Comparison of ENCODE assay signal across 10 cellular contexts in the genomic region with DNA sequence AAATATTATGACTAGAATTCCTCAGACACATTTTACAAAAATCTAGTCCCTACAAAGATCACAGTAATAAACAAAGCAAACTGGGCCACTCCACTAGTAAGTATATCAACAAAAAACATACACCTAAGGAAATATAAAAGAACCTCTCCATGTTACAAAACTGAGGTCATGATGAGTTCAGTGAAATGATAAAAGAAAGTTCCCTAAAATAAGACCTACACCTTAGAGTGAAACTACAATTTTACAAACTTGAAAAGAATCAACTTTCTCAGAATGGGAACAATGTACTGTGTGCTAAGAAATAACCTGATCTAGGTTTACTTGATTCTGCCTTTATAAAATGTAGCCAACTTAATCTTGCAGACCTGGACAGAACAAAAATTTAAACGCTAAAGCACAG. TPM values are rescaled to one million over a fixed set of nuclear protein-coding genes. Genes with fewer than 3 reads are reported as not detected.
DNase-seq lines count a peak whose midpoint lies in the region; ATAC-seq and TF ChIP-seq lines count a peak whose summit lies in the region.
"Had no signal": no experiment of that assay in that cellular context is flagged by ENCODE, and none has a peak within 500 bp of the region (broad histone marks: within the 10 kb centered on the region; RNA-seq: fewer than 3 reads in every experiment).

No MANE protein-coding gene starts in this region.

- no peak for TF ChIP-seq POLR2A in spleen (IDR thresholded peaks at IDR 0.05)

- peak overlapping the region in 3 of 8 donors; percentile 83 to 97 (median 96) for H3K4me3 ChIP-seq in spleen

- H3K27me3 Mint-ChIP-seq in activated CD4-positive, alpha-beta T cell treated with anti-CD3 and anti-CD28 coated beads for 36 hours: no peaks in the 10 kb centered on the region
- H3K27me3 Mint-ChIP-seq in activated CD8-positive, alpha-beta T cell treated with anti-CD3 and anti-CD28 coated beads for 36 hours: no peaks in the 10 kb centered on the region
- peaks cover 0 to 3% (median 2%) of the 10 kb centered on the region in 3 donors for H3K27me3 Mint-ChIP-seq in immature natural killer cell (ENCODE audit: low read depth in 3 of 3)

- 25 to 59% (median 51%) methylated on average over 1 of the region's 1 CpG for WGBS in spleen, 5 donors

- peaks cover 31% of the 10 kb centered on the region for H3K4me1 Mint-ChIP-seq in activated CD4-positive, alpha-beta T cell treated with anti-CD3 and anti-CD28 coated beads for 36 hours
- peaks cover 42% of the 10 kb centered on the region for H3K4me1 Mint-ChIP-seq in activated CD8-positive, alpha-beta T cell treated with anti-CD3 and anti-CD28 coated beads for 36 hours (ENCODE audit: low read depth)
- H3K4me1 Mint-ChIP-seq in immature natural killer cell: peaks cover 27 to 41% of the 10 kb centered on the region in 2 donors

- H3K4me3 Mint-ChIP-seq in activated CD4-positive, alpha-beta T cell treated with anti-CD3 and anti-CD28 coated beads for 36 hours: peak overlapping the region; percentile 90
- H3K4me3 Mint-ChIP-seq in activated CD8-positive, alpha-beta T cell treated with anti-CD3 and anti-CD28 coated beads for 36 hours: peak overlapping the region; percentile 90
- peak overlapping the region; percentile 87 to 94 (median 89) for H3K4me3 Mint-ChIP-seq in immature natural killer cell

- H3K4me1 ChIP-seq in spleen: peaks cover 14 to 66% (median 28%) of the 10 kb centered on the region in 6 donors

- H3K27ac ChIP-seq in spleen: peak overlapping the region in 7 of 8 donors; percentile 95 to 99 (median 98)
- H3K27ac ChIP-seq: tibial artery had no signal

- H3K27me3 ChIP-seq in spleen (replicated peaks in 1 of 7): no peaks in the 10 kb centered on the region
- H3K27me3 ChIP-seq: tibial artery had no signal

- CTCF ChIA-PET in activated CD4-positive, alpha-beta T cell treated with anti-CD3 and anti-CD28 coated beads for 36 hours (lab: Charles Lee): no interaction called here
- CTCF ChIA-PET in activated CD8-positive, alpha-beta T cell treated with anti-CD3 and anti-CD28 coated beads for 36 hours (lab: Charles Lee): no interaction called here

- POLR2A ChIA-PET in activated CD4-positive, alpha-beta T cell treated with anti-CD3 and anti-CD28 coated beads for 36 hours (lab: Charles Lee): no interaction called here
- POLR2A ChIA-PET in activated CD8-positive, alpha-beta T cell treated with anti-CD3 and anti-CD28 coated beads for 36 hours (lab: Charles Lee): no interaction called here

- H3K9me3 Mint-ChIP-seq in activated CD4-positive, alpha-beta T cell treated with anti-CD3 and anti-CD28 coated beads for 36 hours (ENCODE audit: low read depth): peaks cover 4% of the 10 kb centered on the region
- H3K9me3 Mint-ChIP-seq in activated CD8-positive, alpha-beta T cell treated with anti-CD3 and anti-CD28 coated beads for 36 hours: peaks cover 3% of the 10 kb centered on the region
- H3K9me3 Mint-ChIP-seq in immature natural killer cell: no peaks in the 10 kb centered on the region

- peaks cover 12% of the 10 kb centered on the region for H3K36me3 Mint-ChIP-seq in activated CD4-positive, alpha-beta T cell treated with anti-CD3 and anti-CD28 coated beads for 36 hours (ENCODE audit: low read depth)
- peaks cover 17% of the 10 kb centered on the region for H3K36me3 Mint-ChIP-seq in activated CD8-positive, alpha-beta T cell treated with anti-CD3 and anti-CD28 coated beads for 36 hours (ENCODE audit: low read depth)
- peaks cover 0 to 3% (median 0%) of the 10 kb centered on the region in 3 donors for H3K36me3 Mint-ChIP-seq in immature natural killer cell

- H3K27ac Mint-ChIP-seq in activated CD4-positive, alpha-beta T cell treated with anti-CD3 and anti-CD28 coated beads for 36 hours: peak overlapping the region; percentile 81
- H3K27ac Mint-ChIP-seq in activated CD8-positive, alpha-beta T cell treated with anti-CD3 and anti-CD28 coated beads for 36 hours: peak overlapping the region; percentile 90
- H3K27ac Mint-ChIP-seq in immature natural killer cell: peak overlapping the region; percentile 74 to 94 (median 90)

- intact Hi-C loops in activated CD4-positive, alpha-beta T cell treated with anti-CD3 and anti-CD28 coated beads for 36 hours (cut with DNase I, micrococcal nuclease): loop anchor here (2.0 to 10.0 kb wide), 4 partner anchors 54 to 1916 kb away; a partner anchor contains a TSS
- intact Hi-C loops in activated CD8-positive, alpha-beta T cell treated with anti-CD3 and anti-CD28 coated beads for 36 hours (cut with micrococcal nuclease): no loop called here
- intact Hi-C loops in spleen (cut with DNase I; ENCODE audit: low total_unique reads): no loop called here

- DNase-seq in activated CD4-positive, alpha-beta T cell treated with anti-CD3 and anti-CD28 coated beads for 36 hours: no peak
- DNase-seq in activated CD4-positive, alpha-beta T cell treated with anti-CD3 and anti-CD28 coated beads for 4 hours: no peak
- DNase-seq in activated CD8-positive, alpha-beta T cell treated with anti-CD3 and anti-CD28 coated beads for 36 hours: no peak
- no peak for DNase-seq in immature natural killer cell
- no peak for DNase-seq in spleen
- no peak for DNase-seq in DMS53 (lab: John Stamatoyannopoulos, UW)
- DNase-seq: ACHN, tibial artery had no signal

- no peak for TF ChIP-seq CTCF in activated CD8-positive, alpha-beta T cell treated with anti-CD3 and anti-CD28 coated beads for 36 hours (IDR thresholded peaks at IDR 0.05)
- no peak for TF ChIP-seq CTCF in spleen (IDR thresholded peaks at IDR 0.05 in 8 of 11, conservative IDR thresholded peaks at IDR 0.05 in 3 of 11)

- peaks cover 0 to 4% (median 0%) of the 10 kb centered on the region in 6 donors for H3K36me3 ChIP-seq in spleen
- H3K36me3 ChIP-seq: tibial artery had no signal

- H3K9me3 ChIP-seq in spleen: no peaks in the 10 kb centered on the region
- H3K9me3 ChIP-seq: tibial artery had no signal

- no peak for ATAC-seq in activated CD4-positive, alpha-beta T cell treated with anti-CD3 and anti-CD28 coated beads for 36 hours
- ATAC-seq in activated CD8-positive, alpha-beta T cell treated with anti-CD3 and anti-CD28 coated beads for 36 hours: no peak
- ATAC-seq in GM21576 (IDR thresholded peaks at IDR 0.05; ENCODE audit: unreplicated experiment): no peak
- ATAC-seq in HG02588 (IDR thresholded peaks at IDR 0.05; ENCODE audit: unreplicated experiment): no peak

RNA-seq across cellular contexts. Expression of a gene that starts 2.0 kb away (rescaled TPM):
- 10 to 100 TPM; 20.2 to 26.4 TPM for total RNA-seq in activated CD4-positive, alpha-beta T cell treated with anti-CD3 and anti-CD28 coated beads for 36 hours
- 10 to 100 TPM; 14.3 to 17.2 TPM for total RNA-seq in activated CD8-positive, alpha-beta T cell treated with anti-CD3 and anti-CD28 coated beads for 36 hours
- polyA plus RNA-seq in immature natural killer cell (1 to 10 TPM; 2.2 to 5.7 (median 2.3) TPM), spleen (1 to 10 TPM; 1.2 to 3.0 (median 1.8) TPM)
- 10 to 100 TPM; 27.0 to 55.2 (median 35.5) TPM for total RNA-seq in spleen

Comparison
In these comparisons a context has a peak if more than half of its experiments do, and no peak if none do; other contexts are left out.
1. intact Hi-C loops: an anchor here in activated CD4-positive, alpha-beta T cell treated with anti-CD3 and anti-CD28 coated beads for 36 hours (2.0 to 10.0 kb wide); none called in activated CD8-positive, alpha-beta T cell treated with anti-CD3 and anti-CD28 coated beads for 36 hours and spleen.